1 cellular context compared by ENCODE assay signal in the genomic region with DNA sequence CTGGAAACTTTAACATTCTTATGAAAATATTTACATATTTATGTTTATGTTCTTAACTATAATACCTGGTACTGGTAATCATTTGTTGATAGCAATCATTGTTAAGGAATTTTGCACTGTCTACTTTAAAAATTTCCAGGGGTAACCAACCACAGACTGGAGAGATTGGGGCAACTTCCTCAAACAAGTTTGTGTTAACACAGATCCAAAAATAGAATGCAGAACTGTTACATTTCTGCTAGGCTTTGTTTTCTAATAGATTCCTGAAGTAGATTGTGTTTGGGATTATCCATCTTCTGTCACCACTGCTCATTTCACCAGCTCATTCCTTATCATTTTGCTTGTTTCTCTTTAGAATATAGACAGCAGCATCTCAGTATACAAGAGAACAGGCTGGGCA.
TF ChIP-seq lines count a peak whose summit lies in the region.

No MANE protein-coding gene starts in this region.

TF ChIP-seq in K562, 482 proteins besides CTCF, POLR2A, EP300 and RAD21 (continued from another document):
- TF ChIP-seq ZNF717 (CRISPR knock-in tag; IDR thresholded peaks at IDR 0.05) (no peak), ZNF347 (CRISPR knock-in tag; IDR thresholded peaks at IDR 0.05; ENCODE audit: low read depth) (no peak), FOXJ3 (CRISPR knock-in tag; IDR thresholded peaks at IDR 0.05) (no peak), ZNF668 (CRISPR knock-in tag; IDR thresholded peaks at IDR 0.05) (no peak), MEIS2 (IDR thresholded peaks at IDR 0.05; ENCODE audit: partially characterized antibody) (peak; percentile 34), GTF2F1 (IDR thresholded peaks at IDR 0.05; ENCODE audit: low read depth, low read length) (no peak), NFYB (IDR thresholded peaks at IDR 0.05; ENCODE audit: extremely low read depth, insufficient read length) (no peak), ZBTB43 (CRISPR knock-in tag; IDR thresholded peaks at IDR 0.05) (no peak)
